8 cellular contexts compared by ENCODE assay signal in the genomic region with DNA sequence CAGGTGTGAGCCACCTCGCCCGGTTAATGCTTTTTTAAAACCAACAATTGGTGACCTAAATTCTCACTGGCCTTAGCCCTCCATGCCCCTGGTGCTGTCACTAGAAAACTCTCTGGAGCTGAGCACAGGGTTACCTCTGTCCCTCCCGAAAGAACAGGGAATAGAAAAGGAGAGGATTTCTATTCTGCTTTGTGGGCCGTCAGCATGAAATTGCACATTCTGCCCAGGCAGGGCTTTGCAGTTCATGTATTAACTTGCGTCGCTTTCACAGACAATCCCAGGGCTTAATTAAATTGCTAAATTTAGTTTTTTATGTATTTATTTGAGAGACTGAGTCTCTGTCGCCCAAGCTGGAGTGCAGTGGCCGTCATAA.
DNase-seq lines count a peak whose midpoint lies in the region; ATAC-seq and TF ChIP-seq lines count a peak whose summit lies in the region.

No MANE protein-coding gene starts in this region.

- H3K9me3 Mint-ChIP-seq in nephron: peaks cover 35% of the 10 kb centered on the region

- DNase-seq in NB4 (ENCODE audit: low read depth): no peak
- DNase-seq in effector memory CD4-positive, alpha-beta T cell: no peak

- peaks cover 10% of the 10 kb centered on the region for H3K4me1 ChIP-seq in effector memory CD4-positive, alpha-beta T cell (ENCODE audit: control insufficient read depth, insufficient read depth, low read length, poor library complexity, severe bottlenecking)

- TF ChIP-seq CTCF in NB4 (IDR thresholded peaks at IDR 0.05; ENCODE audit: low read depth, low read length): no peak
- no peak for TF ChIP-seq CTCF in nephron (IDR thresholded peaks at IDR 0.05; ENCODE audit: unreplicated experiment in 3 of 3)

- H3K27ac Mint-ChIP-seq in nephron: peak overlapping the region; percentile 79 to 83 (median 82)

- H3K9me3 ChIP-seq in effector memory CD4-positive, alpha-beta T cell (ENCODE audit: control insufficient read depth, low read length): no peaks in the 10 kb centered on the region

- H3K27me3 Mint-ChIP-seq in nephron (ENCODE audit: low read depth): no peaks in the 10 kb centered on the region

- H3K4me3 Mint-ChIP-seq in nephron: peak overlapping the region; percentile 88 to 91 (median 89)

- H3K27ac ChIP-seq in effector memory CD4-positive, alpha-beta T cell (ENCODE audit: insufficient read depth, low read length, poor library complexity, severe bottlenecking): peak overlapping the region; percentile 69

- peaks cover 20% of the 10 kb centered on the region for H3K36me3 ChIP-seq in effector memory CD4-positive, alpha-beta T cell (ENCODE audit: control insufficient read depth, insufficient read depth, low read length)

- peaks cover 10% of the 10 kb centered on the region for H3K4me1 Mint-ChIP-seq in nephron

- no peaks in the 10 kb centered on the region for H3K27me3 ChIP-seq in effector memory CD4-positive, alpha-beta T cell (replicated peaks; ENCODE audit: control insufficient read depth, insufficient read depth, low read length, poor library complexity, severe bottlenecking)

- H3K36me3 Mint-ChIP-seq in nephron (ENCODE audit: low read depth): peaks cover 81% of the 10 kb centered on the region

- TF ChIP-seq POLR2A in NB4 (IDR thresholded peaks at IDR 0.05; ENCODE audit: extremely low read depth, insufficient read length): no peak

- ATAC-seq in GM18868 (IDR thresholded peaks at IDR 0.05; ENCODE audit: unreplicated experiment) (peak; percentile 14), HG03521 (IDR thresholded peaks at IDR 0.05; ENCODE audit: unreplicated experiment) (no peak), GM19328 (IDR thresholded peaks at IDR 0.05; ENCODE audit: unreplicated experiment) (no peak), HG02870 (IDR thresholded peaks at IDR 0.05; ENCODE audit: unreplicated experiment) (no peak), GM18907 (IDR thresholded peaks at IDR 0.05; ENCODE audit: unreplicated experiment) (no peak)

- H3K4me3 ChIP-seq in NB4 (ENCODE audit: low read depth, low read length): peak overlapping the region; percentile 70
- peak overlapping the region; percentile 95 for H3K4me3 ChIP-seq in effector memory CD4-positive, alpha-beta T cell (ENCODE audit: insufficient read depth, low read depth, low read length, poor library complexity, severe bottlenecking)
